ENCODE assay signal across 8 cellular contexts in genomic region chr3:152397348-152397747, GRCh38.
DNase-seq lines count a peak whose midpoint lies in the region; ATAC-seq and TF ChIP-seq lines count a peak whose summit lies in the region.
"Not testable (repeated sequence)": the region's sequence is repeated elsewhere in the genome, so short reads cannot be mapped to it uniquely, and the experiment has no call there.

No MANE protein-coding gene starts in this region.

- H3K4me1 ChIP-seq in breast epithelium, result not testable (repeated sequence)
- H3K4me1 ChIP-seq in esophagus muscularis mucosa (peaks cover 82 to 97% (median 92%) of the 10 kb centered on the region in 4 donors), heart left ventricle (peaks cover 24 to 95% (median 84%) of the 10 kb centered on the region in 12 donors), tibial artery (peaks cover 0 to 100% (median 79%) of the 10 kb centered on the region in 4 donors)

- peaks cover 35 to 40% of the 10 kb centered on the region in 2 donors for H3K36me3 Mint-ChIP-seq in CD14-positive monocyte
- H3K36me3 Mint-ChIP-seq in T-helper 2 cell treated with Interferon-gamma antibody and Interleukin-4, amounts not matched to agents 5 μg/mL and 100 μg/mL, for 36 hours (ENCODE audit: low read depth), result peaks cover 44% of the 10 kb centered on the region
- peaks cover 63% of the 10 kb centered on the region for H3K36me3 Mint-ChIP-seq in activated naive CD4-positive, alpha-beta T cell treated with anti-CD3 and anti-CD28 coated beads, Interleukin-2, amount 10 ng/mL, durations not matched to agents 7 days and 5 days
- H3K36me3 Mint-ChIP-seq in natural killer cell, result not testable (repeated sequence)

- not testable (repeated sequence) for TF ChIP-seq EP300 in esophagus muscularis mucosa (IDR thresholded peaks at IDR 0.05)

- TF ChIP-seq CTCF in CD14-positive monocyte (IDR thresholded peaks at IDR 0.05); breast epithelium (IDR thresholded peaks at IDR 0.05); esophagus muscularis mucosa (IDR thresholded peaks at IDR 0.05); heart left ventricle (IDR thresholded peaks at IDR 0.05); natural killer cell (IDR thresholded peaks at IDR 0.05); tibial artery (IDR thresholded peaks at IDR 0.05): not testable (repeated sequence)

- not testable (repeated sequence) for H3K27me3 Mint-ChIP-seq in CD14-positive monocyte (ENCODE audit: low read depth in 3 of 3); T-helper 2 cell treated with Interferon-gamma antibody and Interleukin-4, amounts not matched to agents 5 μg/mL and 100 μg/mL, for 36 hours (ENCODE audit: low read depth); activated naive CD4-positive, alpha-beta T cell treated with anti-CD3 and anti-CD28 coated beads, Interleukin-2, amount 10 ng/mL, durations not matched to agents 7 days and 5 days; natural killer cell (ENCODE audit: low read depth in 2 of 2)

- not testable (repeated sequence) for H3K9me3 ChIP-seq in breast epithelium, esophagus muscularis mucosa, heart left ventricle, tibial artery

- not testable (repeated sequence) for DNase-seq in CD14-positive monocyte (ENCODE audit: low spot score); T-helper 2 cell treated with Interferon-gamma antibody and Interleukin-4, amounts not matched to agents 5 μg/mL and 100 μg/mL, for 36 hours (ENCODE audit: low spot score); activated naive CD4-positive, alpha-beta T cell treated with anti-CD3 and anti-CD28 coated beads, Interleukin-2, amount 10 ng/mL, durations not matched to agents 7 days and 5 days; breast epithelium (ENCODE audit: low spot score in 2 of 2); esophagus muscularis mucosa (ENCODE audit: extremely low spot score); heart left ventricle; natural killer cell; tibial artery

- H3K4me3 Mint-ChIP-seq in CD14-positive monocyte; T-helper 2 cell treated with Interferon-gamma antibody and Interleukin-4, amounts not matched to agents 5 μg/mL and 100 μg/mL, for 36 hours; activated naive CD4-positive, alpha-beta T cell treated with anti-CD3 and anti-CD28 coated beads, Interleukin-2, amount 10 ng/mL, durations not matched to agents 7 days and 5 days; natural killer cell: not testable (repeated sequence)

- H3K27ac ChIP-seq in breast epithelium, result peak overlapping the region; percentile 23 to 33
- peak overlapping the region; percentile 53 to 79 (median 58) for H3K27ac ChIP-seq in esophagus muscularis mucosa (replicated peaks in 1 of 4)
- peak overlapping the region in 8 of 12 donors; percentile 15 to 91 (median 45) for H3K27ac ChIP-seq in heart left ventricle
- peak overlapping the region; percentile 62 to 87 for H3K27ac ChIP-seq in tibial artery

- H3K27ac Mint-ChIP-seq in CD14-positive monocyte, result peak overlapping the region in 4 of 7 donors; percentile 35 to 73 (median 59)
- H3K27ac Mint-ChIP-seq in T-helper 2 cell treated with Interferon-gamma antibody and Interleukin-4, amounts not matched to agents 5 μg/mL and 100 μg/mL, for 36 hours, result peak overlapping the region; percentile 49
- H3K27ac Mint-ChIP-seq in activated naive CD4-positive, alpha-beta T cell treated with anti-CD3 and anti-CD28 coated beads, Interleukin-2, amount 10 ng/mL, durations not matched to agents 7 days and 5 days, result peak overlapping the region; percentile 65
- peak overlapping the region; percentile 13 to 74 for H3K27ac Mint-ChIP-seq in natural killer cell

- CTCF ChIA-PET in activated naive CD4-positive, alpha-beta T cell treated with anti-CD3 and anti-CD28 coated beads, Interleukin-2, amount 10 ng/mL, durations not matched to agents 7 days and 5 days (lab: Charles Lee), result not testable (repeated sequence)

- ATAC-seq in heart left ventricle, natural killer cell: not testable (repeated sequence)

- intact Hi-C loops in CD14-positive monocyte (cut with micrococcal nuclease); breast epithelium (cut with DNase I; ENCODE audit: low total_unique reads); esophagus muscularis mucosa (cut with DNase I); heart left ventricle (cut with DNase I); natural killer cell (cut with micrococcal nuclease); tibial artery (cut with DNase I; ENCODE audit: low total_unique reads): not testable (repeated sequence)

- WGBS in esophagus muscularis mucosa, result 92% methylated on average over 2 of the region's 2 CpGs
- 85 to 90% (median 88%) methylated on average over 2 of the region's 2 CpGs for WGBS in heart left ventricle, 4 donors

- not testable (repeated sequence) for H3K4me3 ChIP-seq in breast epithelium, esophagus muscularis mucosa, heart left ventricle, tibial artery

- TF ChIP-seq POLR2A in breast epithelium (IDR thresholded peaks at IDR 0.05); esophagus muscularis mucosa (IDR thresholded peaks at IDR 0.05; ENCODE audit: low read depth); heart left ventricle (IDR thresholded peaks at IDR 0.05): not testable (repeated sequence)

- H3K4me1 Mint-ChIP-seq in CD14-positive monocyte (peaks cover 20% of the 10 kb centered on the region), natural killer cell (peaks cover 71 to 74% of the 10 kb centered on the region in 2 donors)
- peaks cover 39% of the 10 kb centered on the region for H3K4me1 Mint-ChIP-seq in T-helper 2 cell treated with Interferon-gamma antibody and Interleukin-4, amounts not matched to agents 5 μg/mL and 100 μg/mL, for 36 hours (ENCODE audit: low read depth)
- H3K4me1 Mint-ChIP-seq in activated naive CD4-positive, alpha-beta T cell treated with anti-CD3 and anti-CD28 coated beads, Interleukin-2, amount 10 ng/mL, durations not matched to agents 7 days and 5 days, result peaks cover 43% of the 10 kb centered on the region

- H3K27me3 ChIP-seq in breast epithelium, esophagus muscularis mucosa, heart left ventricle, tibial artery: not testable (repeated sequence)

- not testable (repeated sequence) for H3K9me3 Mint-ChIP-seq in CD14-positive monocyte; T-helper 2 cell treated with Interferon-gamma antibody and Interleukin-4, amounts not matched to agents 5 μg/mL and 100 μg/mL, for 36 hours; activated naive CD4-positive, alpha-beta T cell treated with anti-CD3 and anti-CD28 coated beads, Interleukin-2, amount 10 ng/mL, durations not matched to agents 7 days and 5 days; natural killer cell

- H3K36me3 ChIP-seq in breast epithelium, esophagus muscularis mucosa, tibial artery: not testable (repeated sequence)
- H3K36me3 ChIP-seq in heart left ventricle, result peaks cover 0 to 20% (median 0%) of the 10 kb centered on the region in 9 donors
